Comparison of ENCODE assay signal across 4 cellular contexts in the genomic region with DNA sequence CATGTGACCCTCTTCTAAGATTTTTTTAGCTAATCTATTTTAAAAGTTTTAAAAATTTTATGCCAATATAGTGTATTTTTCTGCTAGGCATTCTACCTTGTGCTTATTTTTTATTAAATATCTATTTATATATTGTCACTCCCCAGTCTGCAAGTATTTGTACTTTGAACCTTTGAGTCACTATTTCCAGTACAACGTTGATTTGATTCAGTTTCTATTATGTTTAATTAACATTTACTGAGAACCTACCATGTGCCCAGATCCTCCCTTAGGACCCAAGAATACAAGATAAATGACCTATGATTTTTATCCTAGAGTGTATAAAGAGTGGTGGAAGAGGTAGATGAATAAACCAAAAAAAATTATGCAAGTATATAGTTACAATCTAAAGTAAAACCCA.
"Had no signal": no experiment of that assay in that cellular context is flagged by ENCODE, and none has a peak within 500 bp of the region (broad histone marks: within the 10 kb centered on the region; RNA-seq: fewer than 3 reads in every experiment).

No MANE protein-coding gene starts in this region.

- ATAC-seq: K562 had no signal

- FAIRE-seq: K562 had no signal

- DNase-seq: IMR-90, KBM-7 had no signal

- H3K4me3 ChIP-seq: K562 had no signal

- H3K27ac ChIP-seq: HL-60 had no signal
